Comparison of ENCODE assay signal across 26 cellular contexts in genomic region chr3:142913432-142913831, GRCh38. TPM values are rescaled to one million over a fixed set of nuclear protein-coding genes. Genes with fewer than 3 reads are reported as not detected.
A peak's percentile ranks its signal among the peaks of the same experiment; 100 is the strongest.
DNase-seq lines count a peak whose midpoint lies in the region; ATAC-seq, FAIRE-seq and TF ChIP-seq lines count a peak whose summit lies in the region.
"Had no signal": no experiment of that assay in that cellular context is flagged by ENCODE, and none has a peak within 500 bp of the region (broad histone marks: within the 10 kb centered on the region; RNA-seq: fewer than 3 reads in every experiment).

No MANE protein-coding gene starts in this region.

- no peak overlapping the region for H2AFZ ChIP-seq in HepG2 (ENCODE audit: low read length)
- no peak overlapping the region for H2AFZ ChIP-seq in K562 (ENCODE audit: low read depth, low read length)
- H2AFZ ChIP-seq in osteoblast (ENCODE audit: low read length): no peak overlapping the region
- H2AFZ ChIP-seq: GM23338 had no signal

- TF ChIP-seq EP300 in HepG2 (IDR thresholded peaks at IDR 0.05; ENCODE audit: low read depth in 2 of 2, low read length in 2 of 2) (no peak), HepG2 (CRISPR knock-in tag; IDR thresholded peaks at IDR 0.05; ENCODE audit: borderline replicate concordance) (no peak), K562 (IDR thresholded peaks at IDR 0.05; ENCODE audit: low read length) (no peak)

- H3K9ac ChIP-seq in HepG2 (ENCODE audit: insufficient read depth, low read depth, low read length): no peak overlapping the region
- no peak overlapping the region for H3K9ac ChIP-seq in K562 (ENCODE audit: insufficient read depth in 1 of 2, low read depth in 2 of 2, low read length in 2 of 2)

- no peak for FAIRE-seq in HepG2 (lab: Jason Lieb, UNC)
- no peak for FAIRE-seq in K562 (lab: Jason Lieb, UNC)
- FAIRE-seq: G401.6 had no signal

- H3K79me2 ChIP-seq in HepG2 (ENCODE audit: insufficient read depth, low read length): no peaks in the 10 kb centered on the region
- no peaks in the 10 kb centered on the region for H3K79me2 ChIP-seq in K562 (ENCODE audit: control insufficient read depth, insufficient read depth, low read length)
- H3K79me2 ChIP-seq in osteoblast (ENCODE audit: insufficient read depth, low read length): no peaks in the 10 kb centered on the region

- POLR2A ChIA-PET in HepG2 (lab: Yijun Ruan, JAX): no interaction called here
- POLR2A ChIA-PET in K562 (lab: Yijun Ruan, JAX): no interaction called here

- no peak overlapping the region for H3K4me2 ChIP-seq in HepG2 (ENCODE audit: low read depth, low read length)
- H3K4me2 ChIP-seq in K562 (ENCODE audit: insufficient read depth, low read length): no peak overlapping the region
- no peak overlapping the region for H3K4me2 ChIP-seq in osteoblast (ENCODE audit: insufficient read depth, low read length)
- H3K4me2 ChIP-seq: GM23338 had no signal

- in situ Hi-C loops in HepG2 (cut with HindIII; ENCODE audit: extremely low pct_ligation_motif_present, low pct_unique_long_range_greater_than_20kb) (no loop called here), K562 (cut with MboI) (no loop called here), gastrocnemius medialis (cut with MboI; ENCODE audit: low sequenced_read_pairs in 4 of 4) (no loop called here)

- no TSS peak for BruUV-seq in HepG2 (replicated peaks; lab: Mats Ljungman, UMichigan)
- no TSS peak for BruUV-seq in K562 (replicated peaks; lab: Mats Ljungman, UMichigan)

- TF ChIP-seq RAD21 in HepG2 (CRISPR knock-in tag; IDR thresholded peaks at IDR 0.05) (no peak), K562 (CRISPR knock-in tag; conservative IDR thresholded peaks at IDR 0.05 in 1 of 2, IDR thresholded peaks at IDR 0.05 in 1 of 2) (no peak)

- H3K4me1 ChIP-seq in HepG2 (ENCODE audit: insufficient read depth, low read length) (no peaks in the 10 kb centered on the region), right lobe of liver (peaks cover 0 to 9% (median 0%) of the 10 kb centered on the region in 4 donors), K562 (replicated peaks in 1 of 2; ENCODE audit: control insufficient read depth in 2 of 2, insufficient read depth in 2 of 2, low read length in 2 of 2) (no peaks in the 10 kb centered on the region; a peak in 1 of 5 replicates), osteoblast (ENCODE audit: insufficient read depth, low read length) (no peaks in the 10 kb centered on the region), gastrocnemius medialis (no peaks in the 10 kb centered on the region)
- H3K4me1 ChIP-seq: Caco-2 had no signal

- TF ChIP-seq POLR2A in HepG2 (IDR thresholded peaks at IDR 0.05; ENCODE audit: insufficient read depth in 1 of 2, low read depth in 2 of 2, low read length in 2 of 2) (no peak), right lobe of liver (IDR thresholded peaks at IDR 0.05) (no peak), K562 (conservative IDR thresholded peaks at IDR 0.05) (no peak), gastrocnemius medialis (IDR thresholded peaks at IDR 0.05) (no peak)

- CTCF ChIA-PET in HepG2 (lab: Yijun Ruan, JAX; ENCODE audit: low intra/inter-chr PET ratio, low total read pairs): no interaction called here
- CTCF ChIA-PET in K562 (lab: Yijun Ruan, JAX; ENCODE audit: low intra/inter-chr PET ratio): no interaction called here

- TF ChIP-seq CTCF in HepG2 (CRISPR knock-in tag; IDR thresholded peaks at IDR 0.05) (no peak), right lobe of liver (IDR thresholded peaks at IDR 0.05) (no peak), K562 (IDR thresholded peaks at IDR 0.05 in 2 of 3, conservative IDR thresholded peaks at IDR 0.05 in 1 of 3; ENCODE audit: insufficient read depth in 2 of 3, low read depth in 1 of 3, low read length in 3 of 3) (no peak), omental fat pad (IDR thresholded peaks at IDR 0.05) (no peak), osteoblast (IDR thresholded peaks at IDR 0.05; ENCODE audit: extremely low read depth, low read depth, low read length) (no peak), gastrocnemius medialis (IDR thresholded peaks at IDR 0.05 in 4 of 5, conservative IDR thresholded peaks at IDR 0.05 in 1 of 5) (no peak)

- H3K27me3 ChIP-seq in HepG2 (ENCODE audit: control insufficient read depth in 1 of 2, insufficient read depth in 2 of 2, low read length in 2 of 2) (peaks cover 0 to 25% of the 10 kb centered on the region in 2 experiments; a peak in 2 of 5 replicates), right lobe of liver (no peaks in the 10 kb centered on the region), K562 (ENCODE audit: control insufficient read depth in 2 of 2, insufficient read depth in 2 of 2, low read length in 2 of 2) (0 out of 5 replicates have a peak, but pooled peaks cover 0 to 3% of the 10 kb centered on the region in 2 experiments), osteoblast (ENCODE audit: insufficient read depth, low read length) (no peaks in the 10 kb centered on the region), gastrocnemius medialis (no peaks in the 10 kb centered on the region)

- H3K27ac ChIP-seq in HepG2 (ENCODE audit: extremely low read length, insufficient read depth, low read length): no peak overlapping the region
- H3K27ac ChIP-seq in right lobe of liver: no peak overlapping the region
- H3K27ac ChIP-seq in K562 (ENCODE audit: extremely low read depth, low read depth, low read length): no peak overlapping the region
- no peak overlapping the region for H3K27ac ChIP-seq in osteoblast (ENCODE audit: low read depth, low read length)
- no peak overlapping the region for H3K27ac ChIP-seq in gastrocnemius medialis
- H3K27ac ChIP-seq: C4-2B, RWPE1, SK-N-MC had no signal

- no peaks in the 10 kb centered on the region for H3K9me3 ChIP-seq in HepG2 (ENCODE audit: low read length)
- no peaks in the 10 kb centered on the region for H3K9me3 ChIP-seq in right lobe of liver
- H3K9me3 ChIP-seq in K562 (replicated peaks; ENCODE audit: control insufficient read depth, insufficient read depth, low read depth, low read length): no peaks in the 10 kb centered on the region
- H3K9me3 ChIP-seq in osteoblast (ENCODE audit: low read depth, low read length): no peaks in the 10 kb centered on the region
- H3K9me3 ChIP-seq in gastrocnemius medialis: no peaks in the 10 kb centered on the region
- H3K9me3 ChIP-seq: Caco-2 had no signal

- intact Hi-C loops in HepG2 (cut with micrococcal nuclease; ENCODE audit: unreplicated experiment): no loop called here
- intact Hi-C loops in right lobe of liver (cut with DNase I): no loop called here
- intact Hi-C loops in K562 (cut with micrococcal nuclease): no loop called here
- intact Hi-C loops in gastrocnemius medialis (cut with DNase I; ENCODE audit: low total_unique reads): no loop called here

- H3K4me3 ChIP-seq in HepG2 (replicated peaks in 1 of 3; ENCODE audit: insufficient read depth in 1 of 3, low read depth in 2 of 3, low read length in 3 of 3) (no peak overlapping the region), right lobe of liver (no peak overlapping the region), K562 (no peak overlapping the region), osteoblast (ENCODE audit: insufficient read depth, low read length) (no peak overlapping the region), gastrocnemius medialis (no peak overlapping the region)
- H3K4me3 ChIP-seq: GM23338, SK-N-MC had no signal

- ATAC-seq in HepG2 (no peak), right lobe of liver (no peak), K562 (no peak), omental fat pad (ENCODE audit: low FRiP score) (peak; percentile 61), gastrocnemius medialis (no peak)
- ATAC-seq: CD8-positive, alpha-beta T cell; GM23338 had no signal

- WGBS in HepG2 (ENCODE audit: low lambda C conversion rate): 20% methylated on average over 1 of the region's 1 CpG
- 58% methylated on average over 1 of the region's 1 CpG for WGBS in right lobe of liver (ENCODE audit: insufficient coverage, low coverage, low lambda C conversion rate, missing lambda C conversion rate)
- WGBS in K562 (ENCODE audit: insufficient coverage, low coverage, missing lambda C conversion rate): 25% methylated on average over 1 of the region's 1 CpG

- no peaks in the 10 kb centered on the region for H3K9me1 ChIP-seq in K562 (ENCODE audit: control insufficient read depth, insufficient read depth, low read length)

- DNase-seq in HepG2 (ENCODE audit: low spot score) (no peak), right lobe of liver (no peak), K562 (ENCODE audit: extremely low read depth in 1 of 4, low spot score in 3 of 4) (no peak), omental fat pad (ENCODE audit: low spot score) (no peak), NCI-H1417 (lab: John Stamatoyannopoulos, UW) (no peak), osteoblast (ENCODE audit: insufficient read length, low spot score, missing footprints) (no peak), gastrocnemius medialis (no peak)
- DNase-seq: Caco-2; CD8-positive, alpha-beta T cell; H9; KBM-7; NCI-H1048; NCI-H1417 treated with DMSO at 0.1 percent for 48 hours; NCI-H1694 treated with DMSO at 0.1 percent for 48 hours; NCI-H2081; NCI-H2227 treated with DMSO at 0.1 percent for 48 hours; NCI-H526 treated with DMSO at 0.1 percent for 48 hours; SIG-M5 had no signal

- H4K20me1 ChIP-seq in HepG2 (ENCODE audit: insufficient read depth, low read length) (no peaks in the 10 kb centered on the region), K562 (replicated peaks; ENCODE audit: control insufficient read depth, insufficient read depth, low read length) (no peaks in the 10 kb centered on the region), osteoblast (ENCODE audit: insufficient read depth, low read length) (no peaks in the 10 kb centered on the region)

- H3K36me3 ChIP-seq in HepG2 (replicated peaks in 1 of 2; ENCODE audit: control insufficient read depth in 1 of 2, insufficient read depth in 2 of 2, low read length in 2 of 2) (no peaks in the 10 kb centered on the region), right lobe of liver (no peaks in the 10 kb centered on the region), K562 (ENCODE audit: control insufficient read depth, insufficient read depth, low read length) (no peaks in the 10 kb centered on the region), osteoblast (ENCODE audit: insufficient read depth, low read length) (no peaks in the 10 kb centered on the region), gastrocnemius medialis (no peaks in the 10 kb centered on the region)

RNA-seq across cellular contexts. Expression of gene PCOLCE2, which starts 24.5 kb away (rescaled TPM):
- total RNA-seq in HepG2 (2016; rRNA removed; fragmentation: Illumina TruSeq; extraction: Trizol) (1.1 and 2.0 TPM in 2 replicates), right lobe of liver (1 to 10 TPM; 1.8 to 9.7 (median 3.8) TPM), K562 (2014; rRNA removed) (0.73 and 0.86 TPM in 2 replicates), K562 (2014; rRNA removed; fragmentation: Illumina TruSeq; extraction: Trizol) (0.65 and 0.83 TPM in 2 replicates), K562 (2015; rRNA removed; fragmentation: Illumina TruSeq; extraction: Trizol) (0.40 and 0.49 TPM in 2 replicates), K562 (2021) (0.49 and 1.0 TPM in 2 replicates), omental fat pad (100 to 1,000 TPM in 3 of 4 donors, 10 to 100 TPM in 1; 70.3 to 238 (median 159) TPM), osteoblast (19.7 and 21.4 TPM in 2 replicates), gastrocnemius medialis (10 to 100 TPM in 1 of 4 donors, 1 to 10 TPM in 3; 2.5 to 17.2 (median 4.0) TPM)
- total RNA-seq in HepG2 (2016; cell fraction: cytosol; rRNA removed; fragmentation: Illumina TruSeq; extraction: Trizol; ENCODE audit: low read depth): 0.40 and 0.71 TPM in 2 replicates
- total RNA-seq in HepG2 (2016; cell fraction: insoluble cytoplasmic fraction; rRNA removed; fragmentation: Illumina TruSeq; extraction: Trizol): 2.0 and 2.1 TPM in 2 replicates
- total RNA-seq in HepG2 (2016; cell fraction: membrane; rRNA removed; fragmentation: Illumina TruSeq; extraction: Trizol): 0.71 and 1.1 TPM in 2 replicates
- 1.5 and 2.6 TPM in 2 replicates for total RNA-seq in HepG2 (2016; cell fraction: nucleus; rRNA removed; fragmentation: Illumina TruSeq; extraction: Trizol)
- polyA plus RNA-seq in HepG2 (2011; rRNA removed) (0.71 and 0.74 TPM in 2 replicates), K562 (2011; rRNA removed) (1.1 and 1.2 TPM in 2 replicates), K562 (2014; fragmentation: Illumina TruSeq; extraction: Trizol) (0.64 and 0.72 TPM in 2 replicates), K562 (2014; fragmentation: Nextera tagmentation; extraction: Ambion mirVana) (under 1 TPM; 0.18 to 0.39 TPM), K562 (2014; rRNA removed) (0.59 and 1.2 TPM in 2 replicates)
- 0.46 and 1.2 TPM in 2 replicates for polyA plus RNA-seq in HepG2 (2011; cell fraction: cytosol; rRNA removed)
- polyA plus RNA-seq in HepG2 (2011; cell fraction: nucleus; rRNA removed): 0.55 and 0.87 TPM in 2 replicates
- 0.87 and 2.5 TPM in 2 replicates for polyA plus RNA-seq in HepG2 (2012)
- 0.47 and 1.1 TPM in 2 replicates for polyA plus RNA-seq in HepG2 (2016; cell fraction: cytosol; fragmentation: Illumina TruSeq; extraction: Trizol; ENCODE audit: low read depth)
- polyA plus RNA-seq in HepG2 (2016; cell fraction: insoluble cytoplasmic fraction; fragmentation: Illumina TruSeq; extraction: Trizol; ENCODE audit: low read depth): 1.1 and 1.3 TPM in 2 replicates
- 1.00 and 1.6 TPM in 2 replicates for polyA plus RNA-seq in HepG2 (2016; cell fraction: membrane; fragmentation: Illumina TruSeq; extraction: Trizol; ENCODE audit: low read depth)
- 3.8 and 6.0 TPM in 2 replicates for polyA plus RNA-seq in HepG2 (2016; cell fraction: nucleus; fragmentation: Illumina TruSeq; extraction: Trizol; ENCODE audit: insufficient read depth, low read depth)
- polyA minus RNA-seq in HepG2 (2011; rRNA and poly(A)+ RNA removed; ENCODE audit: low replicate concordance): 0.60 and 25.3 TPM in 2 replicates
- 1.7 TPM in 1 of 2 replicates, not detected in the other for polyA minus RNA-seq in HepG2 (2011; cell fraction: cytosol; rRNA and poly(A)+ RNA removed)
- 0.52 and 1.5 TPM in 2 replicates for polyA minus RNA-seq in HepG2 (2011; cell fraction: nucleus; rRNA and poly(A)+ RNA removed)
- 4.6 and 8.1 TPM in 2 replicates for total RNA-seq in K562 (2011; cell fraction: chromatin; rRNA removed; ENCODE audit: low replicate concordance)
- total RNA-seq in K562 (2011; cell fraction: nucleolus; rRNA removed): 3.2 and 3.3 TPM in 2 replicates
- 6.0 and 6.3 TPM in 2 replicates for total RNA-seq in K562 (2011; cell fraction: nucleoplasm; rRNA removed)
- 0.58 and 0.73 TPM in 2 replicates for polyA plus RNA-seq in K562 (2011; cell fraction: cytosol; rRNA removed)
- polyA plus RNA-seq in K562 (2011; cell fraction: nucleus; rRNA removed): 0.76 and 0.98 TPM in 2 replicates
- polyA plus RNA-seq in K562 (2012): 0.18 and 0.29 TPM in 2 replicates
- 0.91 and 1.2 TPM in 2 replicates for polyA minus RNA-seq in K562 (2011; rRNA and poly(A)+ RNA removed)
- polyA minus RNA-seq in K562 (2011; cell fraction: cytosol; rRNA and poly(A)+ RNA removed): not detected in 2 replicates
- 0.33 and 1.3 TPM in 2 replicates for polyA minus RNA-seq in K562 (2011; cell fraction: nucleus; rRNA and poly(A)+ RNA removed)
- total RNA-seq: CD8-positive, alpha-beta T cell had no signal

RNA-seq across cellular contexts. Expression of gene PAQR9, which starts 50.0 kb away (rescaled TPM):
- 10.3 and 10.4 TPM in 2 replicates for total RNA-seq in HepG2 (2016; rRNA removed; fragmentation: Illumina TruSeq; extraction: Trizol)
- 3.6 and 3.8 TPM in 2 replicates for total RNA-seq in HepG2 (2016; cell fraction: cytosol; rRNA removed; fragmentation: Illumina TruSeq; extraction: Trizol; ENCODE audit: low read depth)
- total RNA-seq in HepG2 (2016; cell fraction: insoluble cytoplasmic fraction; rRNA removed; fragmentation: Illumina TruSeq; extraction: Trizol): 10.3 and 10.5 TPM in 2 replicates
- total RNA-seq in HepG2 (2016; cell fraction: membrane; rRNA removed; fragmentation: Illumina TruSeq; extraction: Trizol): 12.0 and 13.5 TPM in 2 replicates
- 9.3 and 10.1 TPM in 2 replicates for total RNA-seq in HepG2 (2016; cell fraction: nucleus; rRNA removed; fragmentation: Illumina TruSeq; extraction: Trizol)
- 3.7 and 8.4 TPM in 2 replicates for polyA plus RNA-seq in HepG2 (2011; rRNA removed)
- 4.9 and 6.5 TPM in 2 replicates for polyA plus RNA-seq in HepG2 (2011; cell fraction: cytosol; rRNA removed)
- polyA plus RNA-seq in HepG2 (2011; cell fraction: nucleus; rRNA removed): 8.2 and 13.0 TPM in 2 replicates
- 9.1 and 16.7 TPM in 2 replicates for polyA plus RNA-seq in HepG2 (2012)
- polyA plus RNA-seq in HepG2 (2016; cell fraction: cytosol; fragmentation: Illumina TruSeq; extraction: Trizol; ENCODE audit: low read depth): 4.6 and 5.9 TPM in 2 replicates
- polyA plus RNA-seq in HepG2 (2016; cell fraction: insoluble cytoplasmic fraction; fragmentation: Illumina TruSeq; extraction: Trizol; ENCODE audit: low read depth): 13.7 and 14.1 TPM in 2 replicates
- polyA plus RNA-seq in HepG2 (2016; cell fraction: membrane; fragmentation: Illumina TruSeq; extraction: Trizol; ENCODE audit: low read depth): 12.2 and 13.8 TPM in 2 replicates
- 16.0 and 16.8 TPM in 2 replicates for polyA plus RNA-seq in HepG2 (2016; cell fraction: nucleus; fragmentation: Illumina TruSeq; extraction: Trizol; ENCODE audit: insufficient read depth, low read depth)
- 26.7 TPM in 1 of 2 replicates, not detected in the other for polyA minus RNA-seq in HepG2 (2011; rRNA and poly(A)+ RNA removed; ENCODE audit: low replicate concordance)
- 5.5 and 9.2 TPM in 2 replicates for polyA minus RNA-seq in HepG2 (2011; cell fraction: cytosol; rRNA and poly(A)+ RNA removed)
- polyA minus RNA-seq in HepG2 (2011; cell fraction: nucleus; rRNA and poly(A)+ RNA removed): 10.3 and 15.8 TPM in 2 replicates
- total RNA-seq in right lobe of liver: 10 to 100 TPM; 10.2 to 18.6 (median 12.6) TPM
- total RNA-seq in K562 (2011; cell fraction: chromatin; rRNA removed; ENCODE audit: low replicate concordance): 0.53 and 1.0 TPM in 2 replicates
- 1.4 and 2.0 TPM in 2 replicates for total RNA-seq in K562 (2011; cell fraction: nucleolus; rRNA removed)
- 0.92 and 1.8 TPM in 2 replicates for total RNA-seq in K562 (2011; cell fraction: nucleoplasm; rRNA removed)
- total RNA-seq in K562 (2014; rRNA removed): 0.27 and 0.29 TPM in 2 replicates
- total RNA-seq in K562 (2014; rRNA removed; fragmentation: Illumina TruSeq; extraction: Trizol): 0.07 and 0.16 TPM in 2 replicates
- 0.04 TPM in 1 of 2 replicates, not detected in the other for total RNA-seq in K562 (2015; rRNA removed; fragmentation: Illumina TruSeq; extraction: Trizol)
- 0.40 and 0.58 TPM in 2 replicates for total RNA-seq in K562 (2021)
- 0.12 and 0.39 TPM in 2 replicates for polyA plus RNA-seq in K562 (2011; rRNA removed)
- polyA plus RNA-seq in K562 (2011; cell fraction: cytosol; rRNA removed): 0.12 and 1.3 TPM in 2 replicates
- polyA plus RNA-seq in K562 (2011; cell fraction: nucleus; rRNA removed): 0.20 and 1.0 TPM in 2 replicates
- polyA plus RNA-seq in K562 (2012): 0.11 and 0.31 TPM in 2 replicates
- 0.21 and 0.22 TPM in 2 replicates for polyA plus RNA-seq in K562 (2014; fragmentation: Illumina TruSeq; extraction: Trizol)
- under 1 TPM; 0.08 to 0.13 TPM for polyA plus RNA-seq in K562 (2014; fragmentation: Nextera tagmentation; extraction: Ambion mirVana)
- 0.33 and 0.47 TPM in 2 replicates for polyA plus RNA-seq in K562 (2014; rRNA removed)
- 0.18 and 0.39 TPM in 2 replicates for polyA minus RNA-seq in K562 (2011; rRNA and poly(A)+ RNA removed)
- not detected in 2 replicates for polyA minus RNA-seq in K562 (2011; cell fraction: cytosol; rRNA and poly(A)+ RNA removed)
- 0.27 and 0.56 TPM in 2 replicates for polyA minus RNA-seq in K562 (2011; cell fraction: nucleus; rRNA and poly(A)+ RNA removed)
- total RNA-seq in omental fat pad: 1 to 10 TPM in 1 of 4 donors, under 1 TPM in 1, not detected in 2; 0.93 to 1.8 TPM
- not detected in 2 replicates for total RNA-seq in osteoblast
- 1 to 10 TPM in 1 of 4 donors, under 1 TPM in 2, not detected in 1; 0.20 to 1.0 (median 0.27) TPM for total RNA-seq in gastrocnemius medialis
- total RNA-seq: Caco-2; CD8-positive, alpha-beta T cell; HT1080; LHCN-M2; MCF 10A had no signal

Comparison
In these comparisons a context has a peak if more than half of its experiments do, and no peak if none do; other contexts are left out.
1. Of the 241 proteins assayed by ChIP-seq in both HepG2 and K562: peak only in HepG2: none; only in K562: ESRRA and KDM1A; in both: none; in neither: 239.